ENCODE assay signal across 8 cellular contexts in the genomic region with DNA sequence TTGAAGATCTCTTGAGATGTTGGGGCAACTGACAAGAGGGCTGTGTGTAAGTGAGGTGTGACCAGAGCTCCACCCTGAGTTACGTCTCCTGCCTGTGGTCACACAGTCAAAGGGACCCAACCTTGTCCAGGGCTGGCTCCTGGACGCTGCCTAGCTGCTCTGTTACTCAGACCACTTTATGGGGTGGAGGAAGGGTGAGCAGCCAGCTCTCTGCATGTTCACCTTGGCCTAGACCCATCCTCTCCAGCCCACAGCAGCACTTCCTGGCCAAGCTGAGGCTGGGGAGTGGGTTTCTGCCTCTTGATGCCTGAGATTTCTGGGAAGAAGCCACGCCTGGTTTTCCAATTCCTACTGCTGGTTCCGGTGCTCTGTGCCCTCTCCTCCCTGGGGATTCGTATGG. TPM values are rescaled to one million over a fixed set of nuclear protein-coding genes. Genes with fewer than 3 reads are reported as not detected.
DNase-seq lines count a peak whose midpoint lies in the region; ATAC-seq and TF ChIP-seq lines count a peak whose summit lies in the region.

No MANE protein-coding gene starts in this region.

- H3K9me3 Mint-ChIP-seq in activated CD4-positive, alpha-beta T cell treated with anti-CD3 and anti-CD28 coated beads, Interleukin-2, amount 10 ng/mL, durations not matched to agents 7 days and 5 days: no peaks in the 10 kb centered on the region
- no peaks in the 10 kb centered on the region for H3K9me3 Mint-ChIP-seq in activated B cell treated with CpG ODN at 0.5 μM for 24 hours
- H3K9me3 Mint-ChIP-seq in stimulated activated naive B cell treated with anti-CD40 and anti-IgM and Interleukin-4, amounts not matched to agents 10 μg/mL and 1 μg/mL and 100 μg/mL, for 72 hours: no peaks in the 10 kb centered on the region

- H3K36me3 ChIP-seq in esophagus squamous epithelium: peaks cover 18 to 72% (median 25%) of the 10 kb centered on the region in 3 donors

- H3K4me3 Mint-ChIP-seq in activated CD4-positive, alpha-beta T cell treated with anti-CD3 and anti-CD28 coated beads, Interleukin-2, amount 10 ng/mL, durations not matched to agents 7 days and 5 days: no peak overlapping the region
- peak overlapping the region; percentile 69 for H3K4me3 Mint-ChIP-seq in activated B cell treated with CpG ODN at 0.5 μM for 24 hours
- peak overlapping the region; percentile 54 to 66 for H3K4me3 Mint-ChIP-seq in stimulated activated naive B cell treated with anti-CD40 and anti-IgM and Interleukin-4, amounts not matched to agents 10 μg/mL and 1 μg/mL and 100 μg/mL, for 72 hours

- peaks cover 79 to 100% (median 82%) of the 10 kb centered on the region in 3 donors for H3K4me1 ChIP-seq in esophagus squamous epithelium

- H3K9me3 ChIP-seq in esophagus squamous epithelium: no peaks in the 10 kb centered on the region

- peaks cover 79% of the 10 kb centered on the region for H3K36me3 Mint-ChIP-seq in activated CD4-positive, alpha-beta T cell treated with anti-CD3 and anti-CD28 coated beads, Interleukin-2, amount 10 ng/mL, durations not matched to agents 7 days and 5 days (ENCODE audit: low read depth)
- H3K36me3 Mint-ChIP-seq in activated B cell treated with CpG ODN at 0.5 μM for 24 hours (ENCODE audit: low read depth): peaks cover 68% of the 10 kb centered on the region
- peaks cover 63 to 78% of the 10 kb centered on the region in 2 donors for H3K36me3 Mint-ChIP-seq in stimulated activated naive B cell treated with anti-CD40 and anti-IgM and Interleukin-4, amounts not matched to agents 10 μg/mL and 1 μg/mL and 100 μg/mL, for 72 hours

- intact Hi-C loops in activated B cell treated with CpG ODN at 0.5 μM for 24 hours (cut with micrococcal nuclease): loop anchor here (5.0 to 10.0 kb wide), 3 partner anchors 58 to 1569 kb away; a partner anchor contains a TSS
- intact Hi-C loops in esophagus squamous epithelium (cut with DNase I): no loop called here

- H3K27ac ChIP-seq in esophagus squamous epithelium: peak overlapping the region; percentile 88 to 96 (median 91)

- DNase-seq in activated CD4-positive, alpha-beta T cell treated with anti-CD3 and anti-CD28 coated beads, Interleukin-2, amount 10 ng/mL, durations not matched to agents 7 days and 5 days: no peak
- DNase-seq in activated CD4-positive, alpha-beta T cell treated with anti-CD3 and anti-CD28 coated beads, Interleukin-2, amount 50 U/mL, for 1 hour: no peak
- DNase-seq in activated B cell treated with CpG ODN at 0.5 μM for 24 hours (peak; percentile 19), esophagus squamous epithelium (lab: John Stamatoyannopoulos, UW) (no peak), NCI-H1105 treated with DMSO at 0.1 percent for 48 hours (lab: John Stamatoyannopoulos, UW) (no peak), dermis blood vessel endothelial cell (no peak)
- DNase-seq in stimulated activated naive B cell treated with anti-CD40 and anti-IgM and Interleukin-4, amounts not matched to agents 10 μg/mL and 1 μg/mL and 100 μg/mL, for 72 hours: no peak

- no peak for TF ChIP-seq CTCF in activated B cell treated with CpG ODN at 0.5 μM for 24 hours (IDR thresholded peaks at IDR 0.05)
- no peak for TF ChIP-seq CTCF in esophagus squamous epithelium (IDR thresholded peaks at IDR 0.05)

- no peak for ATAC-seq in activated B cell treated with CpG ODN at 0.5 μM for 24 hours (ENCODE audit: low read depth)
- ATAC-seq in stimulated activated naive B cell treated with anti-CD40 and anti-IgM and Interleukin-4, amounts not matched to agents 10 μg/mL and 1 μg/mL and 100 μg/mL, for 72 hours (replicated peaks): no peak
- no peak for ATAC-seq in HG03432 (IDR thresholded peaks at IDR 0.05; ENCODE audit: unreplicated experiment)

- CTCF ChIA-PET in activated CD4-positive, alpha-beta T cell treated with anti-CD3 and anti-CD28 coated beads, Interleukin-2, amount 10 ng/mL, durations not matched to agents 7 days and 5 days (lab: Charles Lee): interaction anchor here (0.6 to 5.2 kb wide), 6 partner anchors 10 to 148 kb away, joined by 3 to 30 read pairs (median 5); no protein-coding TSS in a partner anchor
- CTCF ChIA-PET in activated B cell treated with CpG ODN at 0.5 μM for 24 hours (lab: Charles Lee): interaction anchor here (1.2 to 5.4 kb wide), 5 partner anchors 10 to 139 kb away, joined by 3 to 46 read pairs (median 8); no protein-coding TSS in a partner anchor

- POLR2A ChIA-PET in activated CD4-positive, alpha-beta T cell treated with anti-CD3 and anti-CD28 coated beads, Interleukin-2, amount 10 ng/mL, durations not matched to agents 7 days and 5 days (lab: Charles Lee): no interaction called here
- POLR2A ChIA-PET in activated B cell treated with CpG ODN at 0.5 μM for 24 hours (lab: Charles Lee): interaction anchor here (0.8 to 17.5 kb wide), 6 partner anchors 10 to 167 kb away, joined by 3 to 694 read pairs (median 6); a partner anchor contains a TSS

- H3K4me1 Mint-ChIP-seq in activated CD4-positive, alpha-beta T cell treated with anti-CD3 and anti-CD28 coated beads, Interleukin-2, amount 10 ng/mL, durations not matched to agents 7 days and 5 days: peaks cover 97% of the 10 kb centered on the region
- H3K4me1 Mint-ChIP-seq in activated B cell treated with CpG ODN at 0.5 μM for 24 hours: peaks cover 96% of the 10 kb centered on the region
- peaks cover 87 to 100% of the 10 kb centered on the region in 2 donors for H3K4me1 Mint-ChIP-seq in stimulated activated naive B cell treated with anti-CD40 and anti-IgM and Interleukin-4, amounts not matched to agents 10 μg/mL and 1 μg/mL and 100 μg/mL, for 72 hours

- no peak overlapping the region for H3K4me3 ChIP-seq in esophagus squamous epithelium

- TF ChIP-seq POLR2A in esophagus squamous epithelium (IDR thresholded peaks at IDR 0.05): no peak

- WGBS in esophagus squamous epithelium, 2 donors: 33 to 50% methylated on average over 1 to 3 of the region's 5 CpGs

- peak overlapping the region; percentile 99 for H3K27ac Mint-ChIP-seq in activated CD4-positive, alpha-beta T cell treated with anti-CD3 and anti-CD28 coated beads, Interleukin-2, amount 10 ng/mL, durations not matched to agents 7 days and 5 days
- peak overlapping the region; percentile 91 for H3K27ac Mint-ChIP-seq in activated B cell treated with CpG ODN at 0.5 μM for 24 hours
- peak overlapping the region; percentile 96 for H3K27ac Mint-ChIP-seq in stimulated activated naive B cell treated with anti-CD40 and anti-IgM and Interleukin-4, amounts not matched to agents 10 μg/mL and 1 μg/mL and 100 μg/mL, for 72 hours

- no peaks in the 10 kb centered on the region for H3K27me3 Mint-ChIP-seq in activated CD4-positive, alpha-beta T cell treated with anti-CD3 and anti-CD28 coated beads, Interleukin-2, amount 10 ng/mL, durations not matched to agents 7 days and 5 days
- no peaks in the 10 kb centered on the region for H3K27me3 Mint-ChIP-seq in activated B cell treated with CpG ODN at 0.5 μM for 24 hours
- no peaks in the 10 kb centered on the region for H3K27me3 Mint-ChIP-seq in stimulated activated naive B cell treated with anti-CD40 and anti-IgM and Interleukin-4, amounts not matched to agents 10 μg/mL and 1 μg/mL and 100 μg/mL, for 72 hours

- H3K27me3 ChIP-seq in esophagus squamous epithelium: no peaks in the 10 kb centered on the region

RNA-seq across cellular contexts. Expression of a gene that starts 24.6 kb away (rescaled TPM):
- total RNA-seq in activated CD4-positive, alpha-beta T cell treated with anti-CD3 and anti-CD28 coated beads, Interleukin-2, amount 10 ng/mL, durations not matched to agents 7 days and 5 days: 100 to 1,000 TPM in 1 of 2 experiments, 10 to 100 TPM in 1; 98.0 to 109 TPM
- total RNA-seq in activated B cell treated with CpG ODN at 0.5 μM for 24 hours (105 and 117 TPM in 2 replicates), esophagus squamous epithelium (100 to 1,000 TPM; 238 to 883 (median 448) TPM), dermis blood vessel endothelial cell (28.6 and 38.3 TPM in 2 replicates)
